Comparison of ENCODE assay signal across 30 cellular contexts in the genomic region with DNA sequence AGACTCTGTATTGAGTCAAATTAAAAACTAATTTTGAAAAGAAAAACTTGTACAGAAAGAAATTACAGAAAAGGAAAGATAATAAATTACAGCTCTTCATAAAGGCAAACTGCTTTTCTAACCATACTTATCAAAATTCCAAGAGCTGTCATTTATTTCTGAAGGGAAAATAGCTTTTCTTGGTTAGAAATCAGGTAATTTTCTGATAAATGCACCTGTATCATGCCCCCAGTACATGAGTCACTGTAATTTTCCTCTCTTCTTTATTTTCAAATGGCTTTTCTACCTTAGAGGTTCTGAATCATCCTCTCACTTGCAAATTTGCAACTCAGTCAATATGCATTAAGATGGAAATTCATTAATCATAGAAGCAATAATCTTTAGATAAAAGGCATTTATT.
"Had no signal": no experiment of that assay in that cellular context is flagged by ENCODE, and none has a peak within 500 bp of the region (broad histone marks: within the 10 kb centered on the region; RNA-seq: fewer than 3 reads in every experiment).

No MANE protein-coding gene starts in this region.

- H3K9me3 Mint-ChIP-seq: natural killer cell; stimulated activated effector memory CD8-positive, alpha-beta T cell treated with anti-CD3 and anti-CD28 coated beads, Interleukin-12 subunit alpha, Interleukin-12 subunit beta, amount 100 ng/mL, for 72 hours had no signal

- FAIRE-seq: small intestine, urothelium cell line had no signal

- DNase-seq: naive thymus-derived CD4-positive, alpha-beta T cell; natural killer cell; nephron progenitor cell; occipital lobe; ovary; posterior cingulate gyrus; psoas muscle; right cardiac atrium; right lobe of liver; sigmoid colon; small intestine; stimulated activated CD4-positive, alpha-beta T cell treated with anti-CD3 and anti-CD28 coated beads, Interleukin-15, amount 100 ng/mL, for 24 hours; stimulated activated CD4-positive, alpha-beta T cell treated with anti-CD3 and anti-CD28 coated beads, Interleukin-2, amount 100 ng/mL, for 24 hours; stimulated activated CD4-positive, alpha-beta T cell treated with anti-CD3 and anti-CD28 coated beads, Interleukin-2, amount 100 ng/mL, for 48 hours; stimulated activated CD4-positive, alpha-beta T cell treated with anti-CD3 and anti-CD28 coated beads, Interleukin-4, amount 100 ng/mL, for 24 hours; stimulated activated naive B cell treated with anti-CD40 and anti-IgM and Interleukin-4, amounts not matched to agents 10 μg/mL and 1 μg/mL and 100 μg/mL, for 72 hours; stimulated activated naive CD4-positive, alpha-beta T cell treated with Interleukin-2 at 50 U/mL for 16 hours; stomach; thyroid gland; trophoblast cell; upper lobe of left lung had no signal

- H3K9ac ChIP-seq: neural progenitor cell, parathyroid adenoma had no signal

- H3K27ac Mint-ChIP-seq: naive thymus-derived CD4-positive, alpha-beta T cell; natural killer cell; nephron progenitor cell; neural progenitor cell; progenitor cell of endocrine pancreas; stimulated activated effector memory CD8-positive, alpha-beta T cell treated with anti-CD3 and anti-CD28 coated beads, Interleukin-12 subunit alpha, Interleukin-12 subunit beta, amount 100 ng/mL, for 72 hours; stimulated activated naive B cell treated with anti-CD40 and anti-IgM and Interleukin-4, amounts not matched to agents 10 μg/mL and 1 μg/mL and 100 μg/mL, for 72 hours; stimulated activated naive CD8-positive, alpha-beta T cell treated with anti-CD3 and anti-CD28 coated beads, Interleukin-15, Interleukin-2, amounts not matched to agents 100 ng/mL and 50 ng/mL, for 24 hours had no signal

- H3K4me1 Mint-ChIP-seq: naive thymus-derived CD4-positive, alpha-beta T cell; natural killer cell; nephron progenitor cell; stimulated activated effector memory CD8-positive, alpha-beta T cell treated with anti-CD3 and anti-CD28 coated beads, Interleukin-12 subunit alpha, Interleukin-12 subunit beta, amount 100 ng/mL, for 72 hours; stimulated activated naive B cell treated with anti-CD40 and anti-IgM and Interleukin-4, amounts not matched to agents 10 μg/mL and 1 μg/mL and 100 μg/mL, for 72 hours had no signal

- H3K9me3 ChIP-seq: ovary, psoas muscle, right lobe of liver, thoracic aorta, thyroid gland, vagina had no signal

- H3K36me3 ChIP-seq: neural progenitor cell, ovary, right lobe of liver, sigmoid colon, stomach, thoracic aorta, thyroid gland, tibial nerve, upper lobe of left lung, vagina had no signal

- H3K79me2 ChIP-seq: parathyroid adenoma had no signal

- H3K27ac ChIP-seq: neural progenitor cell, ovary, parathyroid adenoma, psoas muscle, right lobe of liver, sigmoid colon, stomach, thoracic aorta, thyroid gland, tibial nerve, upper lobe of left lung, vagina had no signal

- ATAC-seq: naive thymus-derived CD4-positive, alpha-beta T cell; natural killer cell; psoas muscle; right cardiac atrium; right lobe of liver; stimulated activated effector memory CD8-positive, alpha-beta T cell treated with anti-CD3 and anti-CD28 coated beads, Interleukin-12 subunit alpha, Interleukin-12 subunit beta, amount 100 ng/mL, for 72 hours; stimulated activated naive B cell treated with anti-CD40 and anti-IgM and Interleukin-4, amounts not matched to agents 10 μg/mL and 1 μg/mL and 100 μg/mL, for 72 hours had no signal

- H3K4me2 ChIP-seq: neural progenitor cell had no signal

- H3K27me3 ChIP-seq: neural progenitor cell, ovary, right lobe of liver, sigmoid colon, stomach, thyroid gland, tibial nerve, upper lobe of left lung, vagina had no signal

- H3K4me3 Mint-ChIP-seq: naive thymus-derived CD4-positive, alpha-beta T cell; natural killer cell; nephron progenitor cell; neural progenitor cell; stimulated activated effector memory CD8-positive, alpha-beta T cell treated with anti-CD3 and anti-CD28 coated beads, Interleukin-12 subunit alpha, Interleukin-12 subunit beta, amount 100 ng/mL, for 72 hours; stimulated activated naive B cell treated with anti-CD40 and anti-IgM and Interleukin-4, amounts not matched to agents 10 μg/mL and 1 μg/mL and 100 μg/mL, for 72 hours; stimulated activated naive CD8-positive, alpha-beta T cell treated with anti-CD3 and anti-CD28 coated beads, Interleukin-15, Interleukin-2, amounts not matched to agents 100 ng/mL and 50 ng/mL, for 24 hours had no signal

- H3K4me3 ChIP-seq: neural progenitor cell, ovary, psoas muscle, right lobe of liver, sigmoid colon, stomach, thoracic aorta, thyroid gland, tibial nerve, upper lobe of left lung, vagina had no signal

- H2AFZ ChIP-seq: neural progenitor cell, parathyroid adenoma had no signal

- H3K36me3 Mint-ChIP-seq: natural killer cell; neural progenitor cell; stimulated activated effector memory CD8-positive, alpha-beta T cell treated with anti-CD3 and anti-CD28 coated beads, Interleukin-12 subunit alpha, Interleukin-12 subunit beta, amount 100 ng/mL, for 72 hours; stimulated activated naive B cell treated with anti-CD40 and anti-IgM and Interleukin-4, amounts not matched to agents 10 μg/mL and 1 μg/mL and 100 μg/mL, for 72 hours had no signal
